ENCODE assay signal across 22 cellular contexts in the genomic region with DNA sequence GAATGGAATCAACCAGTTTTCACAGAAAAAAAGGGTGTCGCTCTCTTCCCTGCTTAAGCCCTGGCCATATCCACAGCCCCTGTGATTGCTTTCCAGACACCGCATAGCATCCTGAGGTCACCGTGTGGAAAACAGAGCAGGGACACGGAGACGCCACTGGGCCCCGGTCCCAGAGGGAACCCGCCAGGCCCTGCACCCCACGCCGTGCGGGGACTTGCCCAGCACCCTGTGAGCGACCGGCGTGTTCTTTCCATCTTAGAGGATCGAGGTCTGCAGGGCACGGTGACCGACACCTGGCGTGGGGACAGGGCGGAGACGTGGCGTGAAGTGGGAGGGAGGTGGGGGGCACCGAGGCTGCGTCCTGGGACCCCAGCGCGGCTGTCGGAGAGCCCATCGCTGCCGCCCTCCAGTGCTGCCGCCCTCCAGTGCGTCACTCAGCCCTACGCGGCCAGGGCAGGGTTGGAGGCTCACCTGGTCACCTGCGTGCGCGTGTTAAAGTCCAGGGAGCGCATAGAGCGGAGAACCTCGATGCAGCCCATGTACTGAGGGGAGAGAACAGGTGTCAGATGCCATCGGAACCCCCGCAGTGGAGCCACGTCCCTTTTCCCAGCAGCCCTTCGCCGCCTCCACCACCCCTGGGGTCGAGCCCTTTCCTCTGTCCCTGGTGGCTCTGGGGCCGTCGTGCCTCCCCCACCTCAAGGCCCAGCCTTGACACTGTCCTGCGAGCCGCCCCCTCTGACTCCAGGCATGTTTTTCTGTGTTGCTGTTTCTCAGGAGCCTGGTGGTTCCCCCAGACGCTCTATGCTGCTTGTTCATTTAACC. TPM values are rescaled to one million over a fixed set of nuclear protein-coding genes. Genes with fewer than 3 reads are reported as not detected.
"Had no signal": no experiment of that assay in that cellular context is flagged by ENCODE, and none has a peak within 500 bp of the region (broad histone marks: within the 10 kb centered on the region; RNA-seq: fewer than 3 reads in every experiment).

No MANE protein-coding gene starts in this region.

- H2AFZ ChIP-seq: hepatocyte had no signal

- H3K27ac ChIP-seq: coronary artery, foreskin keratinocyte, hepatocyte, pancreas, prostate gland, right lobe of liver, tibial artery, upper lobe of left lung, uterus had no signal

- H3K4me3 ChIP-seq: coronary artery, hepatocyte, mucosa of descending colon, pancreas, prostate gland, right lobe of liver, tibial artery, upper lobe of left lung, uterus had no signal

- H3K27ac Mint-ChIP-seq: endodermal cell, natural killer cell had no signal

- H3K4me1 Mint-ChIP-seq: endodermal cell, natural killer cell had no signal

- ATAC-seq: foreskin keratinocyte, mucosa of descending colon, natural killer cell, pancreas had no signal

- H3K36me3 ChIP-seq: prostate gland, right lobe of liver, uterus had no signal

- H3K9me3 ChIP-seq: mucosa of descending colon, pancreas, prostate gland, right lobe of liver, tibial artery, upper lobe of left lung, uterus had no signal

- H3K27me3 ChIP-seq: foreskin keratinocyte, hepatocyte, pancreas, right lobe of liver, upper lobe of left lung, uterus had no signal

- FAIRE-seq: endothelial cell of umbilical vein, pancreas had no signal

- H3K36me3 Mint-ChIP-seq: natural killer cell had no signal

- H3K4me1 ChIP-seq: foreskin keratinocyte, pancreas, prostate gland, right lobe of liver, tibial artery, uterus had no signal

- H3K9me3 Mint-ChIP-seq: endodermal cell, natural killer cell had no signal

- H3K79me2 ChIP-seq: hepatocyte had no signal

- H3K4me3 Mint-ChIP-seq: endodermal cell, natural killer cell, neural crest cell had no signal

- DNase-seq: effector CD4-positive, alpha-beta T cell; endodermal cell; erythroblast; foreskin keratinocyte; mucosa of descending colon; natural killer cell; occipital lobe; stimulated activated CD4-positive, alpha-beta T cell treated with anti-CD3 and anti-CD28 coated beads, Interleukin-2, amount 100 ng/mL, for 24 hours; stimulated activated CD4-positive, alpha-beta T cell treated with anti-CD3 and anti-CD28 coated beads, Interleukin-4, amount 100 ng/mL, for 4 hours; stimulated activated naive CD4-positive, alpha-beta T cell; tibial artery; uterus had no signal

- H3K4me2 ChIP-seq: hepatocyte had no signal

RNA-seq across cellular contexts. Expression of a gene that starts 31.7 kb away (rescaled TPM):
- total RNA-seq: kidney epithelial cell, natural killer cell had no signal

RNA-seq across cellular contexts. Expression of a gene that starts 55.7 kb away (rescaled TPM):
- total RNA-seq: dermis microvascular lymphatic vessel endothelial cell had no signal
